In genomic region chr7:43711503-43711902, GRCh38 we compare ENCODE assay signal across 18 cellular contexts.
"Had no signal": no experiment of that assay in that cellular context is flagged by ENCODE, and none has a peak within 500 bp of the region (broad histone marks: within the 10 kb centered on the region; RNA-seq: fewer than 3 reads in every experiment).

No MANE protein-coding gene starts in this region.

- H3K27ac ChIP-seq: dorsolateral prefrontal cortex, lower lobe of right lung, parathyroid adenoma, right lobe of liver had no signal

- H2AFZ ChIP-seq: parathyroid adenoma had no signal

- FAIRE-seq: colon, frontal cortex, small intestine had no signal

- H3K4me3 ChIP-seq: dorsolateral prefrontal cortex, lower lobe of right lung, right lobe of liver had no signal

- H3K4me1 ChIP-seq: lower lobe of right lung, parathyroid adenoma had no signal

- H3K36me3 ChIP-seq: lower lobe of right lung, right lobe of liver had no signal

- ATAC-seq: left ventricle myocardium superior; lower lobe of right lung; natural killer cell; right lobe of liver; stimulated activated naive B cell treated with anti-CD40 and anti-IgM and Interleukin-4, amounts not matched to agents 10 μg/mL and 1 μg/mL and 100 μg/mL, for 72 hours had no signal

- H3K9me3 ChIP-seq: lower lobe of right lung, right lobe of liver had no signal

- H3K9ac ChIP-seq: parathyroid adenoma had no signal

- DNase-seq: dorsolateral prefrontal cortex; effector CD4-positive, alpha-beta T cell; hypothalamus; immature natural killer cell; islet precursor cell; kidney glomerular epithelial cell; left ventricle myocardium superior; lower lobe of right lung; natural killer cell; right lobe of liver; small intestine; stimulated activated CD4-positive, alpha-beta T cell treated with anti-CD3 and anti-CD28 coated beads, Interleukin-15, amount 100 ng/mL, for 24 hours; stimulated activated CD4-positive, alpha-beta T cell treated with anti-CD3 and anti-CD28 coated beads, Interleukin-2, amount 100 ng/mL, for 48 hours; stimulated activated naive B cell treated with anti-CD40 and anti-IgM and Interleukin-4, amounts not matched to agents 10 μg/mL and 1 μg/mL and 100 μg/mL, for 72 hours; trophoblast cell had no signal

- H3K27me3 ChIP-seq: dorsolateral prefrontal cortex, right lobe of liver had no signal
